In genomic region chr16:4330277-4330882, GRCh38 we compare ENCODE assay signal across 8 cellular contexts. TPM values are rescaled to one million over a fixed set of nuclear protein-coding genes. Genes with fewer than 3 reads are reported as not detected.
DNase-seq lines count a peak whose midpoint lies in the region; FAIRE-seq and TF ChIP-seq lines count a peak whose summit lies in the region.

No MANE protein-coding gene starts in this region.

- 63 to 68% methylated on average over 15 of the region's 15 CpGs for WGBS in lower leg skin, 2 donors

- peak; percentile 29 for FAIRE-seq in A204.1 (lab: Jason Lieb, UNC)
- peak; percentile 72 for FAIRE-seq in GM12891 (lab: Jason Lieb, UNC)

- no peak for TF ChIP-seq POLR2A in GM12891 (IDR thresholded peaks at IDR 0.05; ENCODE audit: low read depth, low read length)
- no peak for TF ChIP-seq POLR2A in lower leg skin (IDR thresholded peaks at IDR 0.05)

- no peak overlapping the region for H3K4me3 ChIP-seq in lower leg skin (ENCODE audit: low read depth, poor library complexity, severe bottlenecking)

- intact Hi-C loops in lower leg skin (cut with DNase I; ENCODE audit: low total_unique reads) = loop anchor here (5.0 kb wide), 1 partner anchor 133 kb away; no protein-coding TSS in a partner anchor

- TF ChIP-seq CTCF in lower leg skin (IDR thresholded peaks at IDR 0.05) = peak in 1 of 3 donors; percentile 78

- peak; percentile 95 for DNase-seq in GM12891 (ENCODE audit: insufficient read length, low spot score)
- DNase-seq in NCI-H1694 treated with DMSO at 0.1 percent for 48 hours (lab: John Stamatoyannopoulos, UW) = peak; percentile 12
- DNase-seq in activated CD4-positive, alpha-beta T cell treated with anti-CD3 and anti-CD28 coated beads, Interleukin-2, amount 50 U/mL, for 48 hours = peak; percentile 77 to 82
- DNase-seq in dermis microvascular lymphatic vessel endothelial cell (ENCODE audit: low read depth in 2 of 2) = peak; percentile 47 to 76
- DNase-seq in lower leg skin (ENCODE audit: low spot score in 2 of 2) = peak; percentile 65 to 94
- peak; percentile 58 for DNase-seq in stimulated activated CD8-positive, alpha-beta memory T cell treated with anti-CD3 and anti-CD28 coated beads, Interleukin-12 subunit alpha, Interleukin-12 subunit beta, amount 100 ng/mL, for 1 hour (ENCODE audit: low read depth)
- DNase-seq in NCI-H1105 treated with DMSO at 0.1 percent for 48 hours (lab: John Stamatoyannopoulos, UW) = no peak

TF ChIP-seq in GM12891, 5 proteins besides CTCF, POLR2A, EP300 and RAD21:
- TF ChIP-seq PAX5 (IDR thresholded peaks at IDR 0.05; ENCODE audit: insufficient read depth, low read length, severe bottlenecking) (no peak), POLR2AphosphoS5 (IDR thresholded peaks at IDR 0.05; ENCODE audit: low read depth, low read length) (no peak), TAF1 (IDR thresholded peaks at IDR 0.05; ENCODE audit: low read depth, low read length) (no peak), POU2F2 (IDR thresholded peaks at IDR 0.05; ENCODE audit: low read depth, low read length) (no peak), SPI1 (IDR thresholded peaks at IDR 0.05; ENCODE audit: low read depth, low read length) (no peak)

RNA-seq across cellular contexts. Expression of gene GLIS2, which starts 14.5 kb away (rescaled TPM):
- 0.31 TPM for polyA plus RNA-seq in GM12891 (2012; ENCODE audit: low read depth, missing spikeins)
- total RNA-seq in dermis microvascular lymphatic vessel endothelial cell (0.38 and 0.39 TPM in 2 replicates), lower leg skin (1 to 10 TPM; 1.3 to 2.6 (median 2.2) TPM)

RNA-seq across cellular contexts. Expression of gene PAM16, which starts 20.7 kb away (rescaled TPM):
- 42.2 TPM for polyA plus RNA-seq in GM12891 (2012; ENCODE audit: low read depth, missing spikeins)
- total RNA-seq in dermis microvascular lymphatic vessel endothelial cell (12.5 and 19.8 TPM in 2 replicates), lower leg skin (10 to 100 TPM; 26.2 to 64.5 (median 40.9) TPM)

RNA-seq across cellular contexts. Expression of gene VASN, which starts 41.3 kb away (rescaled TPM):
- polyA plus RNA-seq in GM12891 (2012; ENCODE audit: low read depth, missing spikeins) = 0.15 TPM
- total RNA-seq in dermis microvascular lymphatic vessel endothelial cell = 0.39 and 1.8 TPM in 2 replicates
- total RNA-seq in lower leg skin = 10 to 100 TPM; 35.6 to 52.8 (median 46.7) TPM

RNA-seq across cellular contexts. Expression of gene TFAP4, which starts 57.6 kb away (rescaled TPM):
- polyA plus RNA-seq in GM12891 (2012; ENCODE audit: low read depth, missing spikeins) = 5.7 TPM
- total RNA-seq in dermis microvascular lymphatic vessel endothelial cell = 3.9 and 4.9 TPM in 2 replicates
- total RNA-seq in lower leg skin = 10 to 100 TPM in 3 of 4 donors, 1 to 10 TPM in 1; 10.0 to 14.2 (median 12.3) TPM

Comparison
In these comparisons a context has a peak if more than half of its experiments do, and no peak if none do; other contexts are left out.
1. RNA of gene VASN, which starts 41.3 kb away (total RNA-seq): 35.6 to 52.8 TPM in lower leg skin; 0.39 to 1.8 TPM in dermis microvascular lymphatic vessel endothelial cell; every median in the first group is over 10 times any median in the second.